In the genomic region with DNA sequence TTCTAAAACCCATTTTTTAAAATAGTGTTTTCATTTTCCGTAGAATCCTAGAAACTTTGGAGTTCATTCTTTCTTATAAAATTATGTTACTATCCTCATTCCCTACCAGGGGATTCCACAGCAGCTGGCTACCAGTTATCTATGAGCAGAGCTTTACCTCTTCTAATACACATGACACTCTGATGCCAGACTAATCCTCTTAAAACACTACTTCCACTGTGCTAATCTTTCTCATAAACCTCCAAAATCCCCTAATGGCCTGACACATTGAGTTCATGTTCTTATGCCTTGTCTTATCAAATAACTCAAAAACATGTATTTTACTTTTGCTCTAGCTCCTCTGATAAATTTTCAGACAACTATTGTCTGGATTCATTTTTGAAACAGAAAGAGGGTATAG, we compare ENCODE assay signal across 23 cellular contexts.
"Had no signal": no experiment of that assay in that cellular context is flagged by ENCODE, and none has a peak within 500 bp of the region (broad histone marks: within the 10 kb centered on the region; RNA-seq: fewer than 3 reads in every experiment).

No MANE protein-coding gene starts in this region.

- H3K36me3 ChIP-seq: cardiac muscle cell, sigmoid colon, uterus had no signal

- H3K27ac ChIP-seq: body of pancreas, cardiac muscle cell, sigmoid colon, uterus had no signal

- H3K4me3 ChIP-seq: body of pancreas, cardiac muscle cell, sigmoid colon, uterus had no signal

- H3K27me3 ChIP-seq: body of pancreas, cardiac muscle cell, sigmoid colon, uterus had no signal

- H3K4me1 ChIP-seq: body of pancreas, sigmoid colon, uterus had no signal

- ATAC-seq: body of pancreas; left colon; stimulated activated naive B cell treated with anti-CD40 and anti-IgM and Interleukin-4, amounts not matched to agents 10 μg/mL and 1 μg/mL and 100 μg/mL, for 72 hours had no signal

- H3K9me3 ChIP-seq: uterus had no signal

- FAIRE-seq: endometrium, keratinocyte had no signal

- DNase-seq: activated CD4-positive, alpha-beta memory T cell treated with anti-CD3 and anti-CD28 coated beads for 36 hours; activated CD4-positive, alpha-beta T cell treated with anti-CD3 and anti-CD28 coated beads for 48 hours; activated naive CD4-positive, alpha-beta T cell treated with anti-CD3 and anti-CD28 coated beads for 36 hours; activated T-cell treated with anti-CD3 and anti-CD28 coated beads, Interleukin-2, amount 50 U/mL, for 48 hours; anterior cingulate cortex; body of pancreas; cortex of kidney; erythroblast; foreskin fibroblast; left colon; naive B cell; occipital lobe; posterior cingulate gyrus; sigmoid colon; stimulated activated CD4-positive, alpha-beta T cell treated with anti-CD3 and anti-CD28 coated beads, Interleukin-2, amount 100 ng/mL, for 48 hours; stimulated activated CD8-positive, alpha-beta memory T cell treated with anti-CD3 and anti-CD28 coated beads, Interleukin-4, amount 100 ng/mL, for 48 hours; stimulated activated naive B cell treated with anti-CD40 and anti-IgM and Interleukin-4, amounts not matched to agents 10 μg/mL and 1 μg/mL and 100 μg/mL, for 72 hours; T1000; trophoblast cell; uterus had no signal
